Comparison of ENCODE assay signal across 8 cellular contexts in genomic region chr9:137049544-137050449, GRCh38. TPM values are rescaled to one million over a fixed set of nuclear protein-coding genes. Genes with fewer than 3 reads are reported as not detected.
DNase-seq lines count a peak whose midpoint lies in the region; ATAC-seq and TF ChIP-seq lines count a peak whose summit lies in the region.

No MANE protein-coding gene starts in this region.

- no peak for TF ChIP-seq EP300 in esophagus muscularis mucosa (IDR thresholded peaks at IDR 0.05)

- no peaks in the 10 kb centered on the region for H3K9me3 ChIP-seq in cardiac muscle cell (ENCODE audit: low read depth)
- no peaks in the 10 kb centered on the region for H3K9me3 ChIP-seq in esophagus muscularis mucosa

- WGBS in esophagus muscularis mucosa = 42% methylated on average over 30 of the region's 38 CpGs

- H3K27ac ChIP-seq in cardiac muscle cell (no peak overlapping the region), esophagus muscularis mucosa (replicated peaks in 1 of 4) (no peak overlapping the region)

- TF ChIP-seq POLR2A in esophagus muscularis mucosa (IDR thresholded peaks at IDR 0.05; ENCODE audit: low read depth) = no peak

- ATAC-seq in Right ventricle myocardium inferior = no peak
- ATAC-seq in HG02678 (IDR thresholded peaks at IDR 0.05; ENCODE audit: unreplicated experiment) = no peak
- ATAC-seq in GM18517 (IDR thresholded peaks at IDR 0.05; ENCODE audit: unreplicated experiment) = no peak

- TF ChIP-seq CTCF in cardiac muscle cell (IDR thresholded peaks at IDR 0.05; ENCODE audit: low read depth, low read length) (peak; percentile 54), esophagus muscularis mucosa (IDR thresholded peaks at IDR 0.05) (peak; percentile 22 to 54 (median 45))

- H3K36me3 ChIP-seq in cardiac muscle cell (no peaks in the 10 kb centered on the region), esophagus muscularis mucosa (no peaks in the 10 kb centered on the region)

- intact Hi-C loops in Right ventricle myocardium inferior (cut with DNase I) (no loop called here), esophagus muscularis mucosa (cut with DNase I) (no loop called here), posterior cingulate gyrus (cut with DNase I) (loop anchor here (2.0 kb wide), 1 partner anchor 15 kb away; no protein-coding TSS in a partner anchor)

- H3K4me1 ChIP-seq in cardiac muscle cell (ENCODE audit: low read depth) (peaks cover 5% of the 10 kb centered on the region), esophagus muscularis mucosa (peaks cover 31 to 57% (median 55%) of the 10 kb centered on the region in 4 donors)

- H3K27me3 ChIP-seq in cardiac muscle cell (peaks cover 86% of the 10 kb centered on the region), esophagus muscularis mucosa (peaks cover 7 to 79% (median 48%) of the 10 kb centered on the region in 4 donors)

- H3K4me3 ChIP-seq in cardiac muscle cell = no peak overlapping the region
- H3K4me3 ChIP-seq in esophagus muscularis mucosa = no peak overlapping the region

- DNase-seq in cardiac muscle cell (ENCODE audit: low read depth in 1 of 2, low spot score in 1 of 2) (peak; percentile 59 to 81), Right ventricle myocardium inferior (ENCODE audit: missing footprints) (no peak), NCI-H2171 (lab: John Stamatoyannopoulos, UW) (peak; percentile 55), esophagus muscularis mucosa (ENCODE audit: extremely low spot score) (no peak), posterior cingulate gyrus (peak in 7 of 10 donors; percentile 70 to 95 (median 75))
- peak; percentile 58 for DNase-seq in activated CD4-positive, alpha-beta T cell treated with anti-CD3 and anti-CD28 coated beads, Interleukin-2, amount 50 U/mL, for 1 hour

RNA-seq across cellular contexts. Expression of gene NPDC1, which starts 3.8 kb away (rescaled TPM):
- total RNA-seq in cardiac muscle cell = 40.8 and 65.1 TPM in 2 replicates
- 83.5 and 94.9 TPM in 2 replicates for polyA plus RNA-seq in cardiac muscle cell
- 69.0 TPM for total RNA-seq in Right ventricle myocardium inferior
- 100 to 1,000 TPM in 2 of 4 donors, 10 to 100 TPM in 2; 45.3 to 119 (median 91.5) TPM for total RNA-seq in esophagus muscularis mucosa

RNA-seq across cellular contexts. Expression of gene ENTPD2, which starts 4.1 kb away (rescaled TPM):
- total RNA-seq in cardiac muscle cell (not detected in 2 replicates), Right ventricle myocardium inferior (2.7 TPM), esophagus muscularis mucosa (1 to 10 TPM in 2 of 4 donors, under 1 TPM in 2; 0.42 to 1.2 (median 1.0) TPM)
- polyA plus RNA-seq in cardiac muscle cell = not detected in 2 replicates

RNA-seq across cellular contexts. Expression of gene FUT7, which starts 17.9 kb away (rescaled TPM):
- total RNA-seq in cardiac muscle cell (not detected in 2 replicates), Right ventricle myocardium inferior (0.11 TPM), esophagus muscularis mucosa (under 1 TPM in 2 of 4 donors, not detected in 2; 0.32 to 0.83 TPM)
- polyA plus RNA-seq in cardiac muscle cell = not detected in 2 replicates

RNA-seq across cellular contexts. Expression of gene SAPCD2, which starts 20.6 kb away (rescaled TPM):
- total RNA-seq in cardiac muscle cell (6.3 and 42.1 TPM in 2 replicates), Right ventricle myocardium inferior (0.22 TPM), esophagus muscularis mucosa (under 1 TPM in 3 of 4 donors, not detected in 1; 0.17 to 0.40 (median 0.26) TPM)
- polyA plus RNA-seq in cardiac muscle cell = 4.7 and 28.3 TPM in 2 replicates

RNA-seq across cellular contexts. Expression of gene ABCA2, which starts 21.8 kb away (rescaled TPM):
- total RNA-seq in cardiac muscle cell = 48.7 and 56.7 TPM in 2 replicates
- polyA plus RNA-seq in cardiac muscle cell = 30.5 and 33.3 TPM in 2 replicates
- total RNA-seq in Right ventricle myocardium inferior = 28.2 TPM
- 10 to 100 TPM; 17.4 to 30.9 (median 21.6) TPM for total RNA-seq in esophagus muscularis mucosa

Comparison
In these comparisons a context has a peak if more than half of its experiments do, and no peak if none do; other contexts are left out.
1. DNase-seq: peak in cardiac muscle cell (2 of 2), NCI-H2171 (single experiment), activated CD4-positive, alpha-beta T cell treated with anti-CD3 and anti-CD28 coated beads, Interleukin-2, amount 50 U/mL, for 1 hour (single experiment) and posterior cingulate gyrus (7 of 10); none in Right ventricle myocardium inferior (single experiment) and esophagus muscularis mucosa (single experiment).